ENCODE assay signal across 14 cellular contexts in genomic region chr2:226831266-226831665, GRCh38. TPM values are rescaled to one million over a fixed set of nuclear protein-coding genes. Genes with fewer than 3 reads are reported as not detected.
A peak's percentile ranks its signal among the peaks of the same experiment; 100 is the strongest.
DNase-seq lines count a peak whose midpoint lies in the region; ATAC-seq and TF ChIP-seq lines count a peak whose summit lies in the region.
"Had no signal": no experiment of that assay in that cellular context is flagged by ENCODE, and none has a peak within 500 bp of the region (broad histone marks: within the 10 kb centered on the region; RNA-seq: fewer than 3 reads in every experiment).

No MANE protein-coding gene starts in this region.

- H3K4me3 Mint-ChIP-seq in activated T-cell treated with anti-CD3 and anti-CD28 coated beads, Interleukin-2, amount 50 U/mL, for 72 hours, result no peak overlapping the region
- H3K4me3 Mint-ChIP-seq in activated T-helper 1 cell treated with anti-CD3 and anti-CD28 coated beads, Interleukin-12 subunit alpha, Interleukin-12 subunit beta, Interleukin-2, Interleukin-4 antibody, amounts not matched to agents 30 ng/mL and 10 ng/mL and 1 ng/mL, durations not matched to agents 14 hours and 24 hours and 36 hours, result peak overlapping the region; percentile 37
- H3K4me3 Mint-ChIP-seq: B cell, GM23338 had no signal

- ATAC-seq in activated T-cell treated with anti-CD3 and anti-CD28 coated beads, Interleukin-2, amount 50 U/mL, for 72 hours (replicated peaks in 1 of 2), result no peak
- ATAC-seq in HG02678 (IDR thresholded peaks at IDR 0.05; ENCODE audit: unreplicated experiment) (no peak), HG03432 (IDR thresholded peaks at IDR 0.05; ENCODE audit: unreplicated experiment) (no peak)
- ATAC-seq: GM23338 had no signal

- WGBS in lower leg skin, 2 donors, result 69 to 73% methylated on average over 4 of the region's 4 CpGs

- intact Hi-C loops in activated T-helper 1 cell treated with anti-CD3 and anti-CD28 coated beads, Interleukin-12 subunit alpha, Interleukin-12 subunit beta, Interleukin-2, Interleukin-4 antibody, amounts not matched to agents 30 ng/mL and 10 ng/mL and 1 ng/mL, durations not matched to agents 14 hours and 24 hours and 36 hours (cut with micrococcal nuclease), result no loop called here
- intact Hi-C loops in lower leg skin (cut with DNase I; ENCODE audit: low total_unique reads), result no loop called here

- H3K27ac Mint-ChIP-seq in activated T-cell treated with anti-CD3 and anti-CD28 coated beads, Interleukin-2, amount 50 U/mL, for 72 hours, result peak overlapping the region; percentile 8
- H3K27ac Mint-ChIP-seq in activated T-helper 1 cell treated with anti-CD3 and anti-CD28 coated beads, Interleukin-12 subunit alpha, Interleukin-12 subunit beta, Interleukin-2, Interleukin-4 antibody, amounts not matched to agents 30 ng/mL and 10 ng/mL and 1 ng/mL, durations not matched to agents 14 hours and 24 hours and 36 hours, result no peak overlapping the region
- H3K27ac Mint-ChIP-seq: B cell; CD4-positive, CD25-positive, alpha-beta regulatory T cell; GM23338 had no signal

- TF ChIP-seq POLR2A in lower leg skin (IDR thresholded peaks at IDR 0.05), result no peak

- TF ChIP-seq CTCF in foreskin fibroblast (IDR thresholded peaks at IDR 0.05; ENCODE audit: low read depth, low read length) (no peak), lower leg skin (IDR thresholded peaks at IDR 0.05) (no peak)

- peaks cover 0 to 2% of the 10 kb centered on the region in 2 donors for H3K9me3 Mint-ChIP-seq in activated T-cell treated with anti-CD3 and anti-CD28 coated beads, Interleukin-2, amount 50 U/mL, for 72 hours
- no peaks in the 10 kb centered on the region for H3K9me3 Mint-ChIP-seq in activated T-helper 1 cell treated with anti-CD3 and anti-CD28 coated beads, Interleukin-12 subunit alpha, Interleukin-12 subunit beta, Interleukin-2, Interleukin-4 antibody, amounts not matched to agents 30 ng/mL and 10 ng/mL and 1 ng/mL, durations not matched to agents 14 hours and 24 hours and 36 hours
- H3K9me3 Mint-ChIP-seq: CD4-positive, CD25-positive, alpha-beta regulatory T cell; GM23338 had no signal

- H3K27me3 Mint-ChIP-seq in activated T-cell treated with anti-CD3 and anti-CD28 coated beads, Interleukin-2, amount 50 U/mL, for 72 hours (ENCODE audit: low read depth), result no peaks in the 10 kb centered on the region
- no peaks in the 10 kb centered on the region for H3K27me3 Mint-ChIP-seq in activated T-helper 1 cell treated with anti-CD3 and anti-CD28 coated beads, Interleukin-12 subunit alpha, Interleukin-12 subunit beta, Interleukin-2, Interleukin-4 antibody, amounts not matched to agents 30 ng/mL and 10 ng/mL and 1 ng/mL, durations not matched to agents 14 hours and 24 hours and 36 hours (ENCODE audit: insufficient read depth)
- H3K27me3 Mint-ChIP-seq: B cell; CD4-positive, CD25-positive, alpha-beta regulatory T cell had no signal

- H3K4me3 ChIP-seq in foreskin fibroblast (ENCODE audit: low read depth in 1 of 2, low read length in 2 of 2), result no peak overlapping the region
- no peak overlapping the region for H3K4me3 ChIP-seq in lower leg skin (ENCODE audit: low read depth, poor library complexity, severe bottlenecking)
- H3K4me3 ChIP-seq: BLaER1 treated with 17β-estradiol and CSF1 and Interleukin-3, amounts not matched to agents 10 nM and 100 nM; GM23338 had no signal

- H3K36me3 Mint-ChIP-seq in activated T-cell treated with anti-CD3 and anti-CD28 coated beads, Interleukin-2, amount 50 U/mL, for 72 hours (ENCODE audit: insufficient read depth in 2 of 2), result peaks cover 0 to 10% of the 10 kb centered on the region in 2 donors
- peaks cover 24% of the 10 kb centered on the region for H3K36me3 Mint-ChIP-seq in activated T-helper 1 cell treated with anti-CD3 and anti-CD28 coated beads, Interleukin-12 subunit alpha, Interleukin-12 subunit beta, Interleukin-2, Interleukin-4 antibody, amounts not matched to agents 30 ng/mL and 10 ng/mL and 1 ng/mL, durations not matched to agents 14 hours and 24 hours and 36 hours (ENCODE audit: low read depth)

- no peak for DNase-seq in activated T-cell treated with anti-CD3 and anti-CD28 coated beads, Interleukin-2, amount 50 U/mL, for 72 hours
- DNase-seq in activated T-cell treated with anti-CD3 and anti-CD28 coated beads for 4 hours, result no peak
- DNase-seq in activated T-helper 1 cell treated with anti-CD3 and anti-CD28 coated beads, Interleukin-12 subunit alpha, Interleukin-12 subunit beta, Interleukin-2, Interleukin-4 antibody, amounts not matched to agents 30 ng/mL and 10 ng/mL and 1 ng/mL, durations not matched to agents 14 hours and 24 hours and 36 hours (ENCODE audit: low spot score), result no peak
- DNase-seq in foreskin fibroblast, result peak; percentile 30 to 77
- no peak for DNase-seq in lower leg skin (ENCODE audit: low spot score in 2 of 2)
- DNase-seq: 8988T; Caco-2; CD4-positive, CD25-positive, alpha-beta regulatory T cell; HCEC 1CT had no signal

- peaks cover 58% of the 10 kb centered on the region for H3K4me1 Mint-ChIP-seq in activated T-cell treated with anti-CD3 and anti-CD28 coated beads, Interleukin-2, amount 50 U/mL, for 72 hours (ENCODE audit: low read depth)
- H3K4me1 Mint-ChIP-seq in activated T-helper 1 cell treated with anti-CD3 and anti-CD28 coated beads, Interleukin-12 subunit alpha, Interleukin-12 subunit beta, Interleukin-2, Interleukin-4 antibody, amounts not matched to agents 30 ng/mL and 10 ng/mL and 1 ng/mL, durations not matched to agents 14 hours and 24 hours and 36 hours (ENCODE audit: low read depth), result peaks cover 23% of the 10 kb centered on the region
- H3K4me1 Mint-ChIP-seq: GM23338 had no signal

RNA-seq across cellular contexts. Expression of gene RHBDD1, which starts 4.6 kb away (rescaled TPM):
- 10 to 100 TPM; 47.2 to 49.4 TPM for total RNA-seq in activated T-cell treated with anti-CD3 and anti-CD28 coated beads, Interleukin-2, amount 50 U/mL, for 72 hours
- 39.9 and 48.0 TPM in 2 replicates for total RNA-seq in activated T-helper 1 cell treated with anti-CD3 and anti-CD28 coated beads, Interleukin-12 subunit alpha, Interleukin-12 subunit beta, Interleukin-2, Interleukin-4 antibody, amounts not matched to agents 30 ng/mL and 10 ng/mL and 1 ng/mL, durations not matched to agents 14 hours and 24 hours and 36 hours
- 10 to 100 TPM in 3 of 4 donors, 1 to 10 TPM in 1; 7.8 to 28.9 (median 18.0) TPM for total RNA-seq in lower leg skin

RNA-seq across cellular contexts. Expression of gene IRS1, which starts 31.6 kb away (rescaled TPM):
- 1 to 10 TPM; 2.8 to 4.6 TPM for total RNA-seq in activated T-cell treated with anti-CD3 and anti-CD28 coated beads, Interleukin-2, amount 50 U/mL, for 72 hours
- 3.8 and 4.2 TPM in 2 replicates for total RNA-seq in activated T-helper 1 cell treated with anti-CD3 and anti-CD28 coated beads, Interleukin-12 subunit alpha, Interleukin-12 subunit beta, Interleukin-2, Interleukin-4 antibody, amounts not matched to agents 30 ng/mL and 10 ng/mL and 1 ng/mL, durations not matched to agents 14 hours and 24 hours and 36 hours
- total RNA-seq in lower leg skin, result 10 to 100 TPM; 16.9 to 55.0 (median 25.4) TPM

Comparison
In these comparisons a context has a peak if more than half of its experiments do, and no peak if none do; other contexts are left out.
1. DNase-seq: peak in foreskin fibroblast (2 of 2); none in activated T-cell treated with anti-CD3 and anti-CD28 coated beads, Interleukin-2, amount 50 U/mL, for 72 hours (0 of 2), activated T-cell treated with anti-CD3 and anti-CD28 coated beads for 4 hours (single experiment), activated T-helper 1 cell treated with anti-CD3 and anti-CD28 coated beads, Interleukin-12 subunit alpha, Interleukin-12 subunit beta, Interleukin-2, Interleukin-4 antibody, amounts not matched to agents 30 ng/mL and 10 ng/mL and 1 ng/mL, durations not matched to agents 14 hours and 24 hours and 36 hours (single experiment) and lower leg skin (0 of 2).